21 cellular contexts compared by ENCODE assay signal in genomic region chr6:45320349-45320748, GRCh38. TPM values are rescaled to one million over a fixed set of nuclear protein-coding genes. Genes with fewer than 3 reads are reported as not detected.
"Had no signal": no experiment of that assay in that cellular context is flagged by ENCODE, and none has a peak within 500 bp of the region (broad histone marks: within the 10 kb centered on the region; RNA-seq: fewer than 3 reads in every experiment).

No MANE protein-coding gene starts in this region.

- H3K36me3 Mint-ChIP-seq: natural killer cell had no signal

- DNase-seq: dermis blood vessel endothelial cell; dorsolateral prefrontal cortex; effector CD4-positive, alpha-beta T cell; effector memory CD4-positive, alpha-beta T cell; foreskin melanocyte; gastrocnemius medialis; glutamatergic neuron; head of caudate nucleus; heart right ventricle; hippocampal formation; left cardiac atrium; left lung; left ventricle myocardium superior; lower lobe of right lung; mesenchymal stem cell; mucosa of descending colon; naive B cell; natural killer cell had no signal

- H3K27ac Mint-ChIP-seq: mesothelial cell of epicardium, naive B cell, natural killer cell had no signal

- H3K27me3 Mint-ChIP-seq: naive B cell had no signal

- ATAC-seq: gastrocnemius medialis, heart right ventricle, left cardiac atrium, left lung, left ventricle myocardium superior, lower lobe of right lung, mucosa of descending colon, natural killer cell had no signal

- H3K4me3 Mint-ChIP-seq: mesothelial cell of epicardium, naive B cell, natural killer cell had no signal

- H3K9me3 Mint-ChIP-seq: natural killer cell had no signal

RNA-seq across cellular contexts. Expression of gene RUNX2, which starts 7.8 kb away (rescaled TPM):
- total RNA-seq: endothelial cell of umbilical vein, lung microvascular endothelial cell had no signal
